ENCODE assay signal across 28 cellular contexts in genomic region chr3:191901746-191902145, GRCh38.
DNase-seq lines count a peak whose midpoint lies in the region; ATAC-seq, FAIRE-seq and TF ChIP-seq lines count a peak whose summit lies in the region.
"Had no signal": no experiment of that assay in that cellular context is flagged by ENCODE, and none has a peak within 500 bp of the region (broad histone marks: within the 10 kb centered on the region; RNA-seq: fewer than 3 reads in every experiment).

No MANE protein-coding gene starts in this region.

- no peaks in the 10 kb centered on the region for H3K4me1 Mint-ChIP-seq in activated T-helper 2 cell treated with anti-CD3 and anti-CD28 coated beads, Interferon-gamma antibody, Interleukin-2, Interleukin-4, amounts not matched to agents 10 μg/mL and 5 μg/mL and 100 μg/mL, durations not matched to agents 14 hours and 24 hours and 36 hours (ENCODE audit: low read depth)
- H3K4me1 Mint-ChIP-seq in Caco-2 (ENCODE audit: low read depth, unreplicated experiment) (no peaks in the 10 kb centered on the region), T-helper 17 cell (no peaks in the 10 kb centered on the region)
- H3K4me1 Mint-ChIP-seq: B cell; CD4-positive, alpha-beta memory T cell; memory B cell had no signal

- no peaks in the 10 kb centered on the region for H3K27me3 Mint-ChIP-seq in activated T-helper 2 cell treated with anti-CD3 and anti-CD28 coated beads, Interferon-gamma antibody, Interleukin-2, Interleukin-4, amounts not matched to agents 10 μg/mL and 5 μg/mL and 100 μg/mL, durations not matched to agents 14 hours and 24 hours and 36 hours (ENCODE audit: low read depth)
- H3K27me3 Mint-ChIP-seq in Caco-2 (ENCODE audit: insufficient read depth, unreplicated experiment) (no peaks in the 10 kb centered on the region), T-helper 17 cell (no peaks in the 10 kb centered on the region)
- H3K27me3 Mint-ChIP-seq: B cell; CD4-positive, alpha-beta memory T cell; memory B cell had no signal

- H3K9ac ChIP-seq in keratinocyte (ENCODE audit: control insufficient read depth, extremely low read depth, insufficient read depth, low read length), result no peak overlapping the region
- H3K9ac ChIP-seq: parathyroid adenoma had no signal

- H3K79me2 ChIP-seq in keratinocyte (ENCODE audit: control insufficient read depth, insufficient read depth, low read length), result no peaks in the 10 kb centered on the region
- H3K79me2 ChIP-seq: parathyroid adenoma had no signal

- peak overlapping the region; percentile 10 for H2AFZ ChIP-seq in keratinocyte (ENCODE audit: control insufficient read depth, low read length)
- H2AFZ ChIP-seq: parathyroid adenoma had no signal

- H3K9me3 ChIP-seq in keratinocyte (ENCODE audit: control insufficient read depth, low read depth, low read length), result no peaks in the 10 kb centered on the region
- no peaks in the 10 kb centered on the region for H3K9me3 ChIP-seq in Caco-2
- no peaks in the 10 kb centered on the region for H3K9me3 ChIP-seq in T-helper 17 cell (ENCODE audit: control insufficient read depth, low read length, poor library complexity, severe bottlenecking)
- H3K9me3 ChIP-seq: body of pancreas, stomach, thyroid gland had no signal

- CTCF ChIA-PET in Caco-2 (lab: Charles Lee), result no interaction called here

- dilution Hi-C loops in keratinocyte (cut with MboI; ENCODE audit: extremely low pct_ligation_motif_present, low sequenced_read_pairs), result no loop called here

- no peak overlapping the region for H3K27ac ChIP-seq in keratinocyte (ENCODE audit: control insufficient read depth, insufficient read depth, low read length)
- H3K27ac ChIP-seq: body of pancreas, parathyroid adenoma, SK-N-MC, stomach, thyroid gland had no signal

- TF ChIP-seq RAD21 in Ishikawa (IDR thresholded peaks at IDR 0.05; ENCODE audit: low read depth), result no peak

- TF ChIP-seq CTCF in keratinocyte (optimal IDR thresholded peaks at IDR 0.05 in 1 of 3, IDR thresholded peaks at IDR 0.05 in 1 of 3, conservative IDR thresholded peaks at IDR 0.05 in 1 of 3; ENCODE audit: extremely low read depth in 1 of 3, insufficient read depth in 2 of 3, low read length in 3 of 3) (no peak), Caco-2 (IDR thresholded peaks at IDR 0.05; ENCODE audit: insufficient read depth in 1 of 2, low read depth in 1 of 2, low read length in 1 of 2, severe bottlenecking in 1 of 2, unreplicated experiment in 1 of 2) (no peak)

- no peaks in the 10 kb centered on the region for H3K9me1 ChIP-seq in keratinocyte (ENCODE audit: control insufficient read depth, extremely low read depth, insufficient read depth, low read length)

- no peaks in the 10 kb centered on the region for H3K36me3 Mint-ChIP-seq in activated T-helper 2 cell treated with anti-CD3 and anti-CD28 coated beads, Interferon-gamma antibody, Interleukin-2, Interleukin-4, amounts not matched to agents 10 μg/mL and 5 μg/mL and 100 μg/mL, durations not matched to agents 14 hours and 24 hours and 36 hours (ENCODE audit: low read depth)
- H3K36me3 Mint-ChIP-seq in Caco-2 (ENCODE audit: insufficient read depth, unreplicated experiment) (no peaks in the 10 kb centered on the region), T-helper 17 cell (ENCODE audit: low read depth) (no peaks in the 10 kb centered on the region)
- H3K36me3 Mint-ChIP-seq: CD4-positive, alpha-beta memory T cell; memory B cell had no signal

- intact Hi-C loops in activated T-helper 2 cell treated with anti-CD3 and anti-CD28 coated beads, Interferon-gamma antibody, Interleukin-2, Interleukin-4, amounts not matched to agents 10 μg/mL and 5 μg/mL and 100 μg/mL, durations not matched to agents 14 hours and 24 hours and 36 hours (cut with micrococcal nuclease), result no loop called here
- intact Hi-C loops in Caco-2 (cut with micrococcal nuclease; ENCODE audit: unreplicated experiment), result no loop called here

- no peaks in the 10 kb centered on the region for H3K36me3 ChIP-seq in keratinocyte (ENCODE audit: control insufficient read depth in 2 of 2, extremely low read depth in 1 of 2, insufficient read depth in 2 of 2, low read length in 2 of 2)
- H3K36me3 ChIP-seq in Caco-2 (ENCODE audit: control insufficient read depth, insufficient read depth, low read length), result no peaks in the 10 kb centered on the region
- H3K36me3 ChIP-seq: stomach, thyroid gland had no signal

- no peak overlapping the region for H3K4me3 Mint-ChIP-seq in activated T-helper 2 cell treated with anti-CD3 and anti-CD28 coated beads, Interferon-gamma antibody, Interleukin-2, Interleukin-4, amounts not matched to agents 10 μg/mL and 5 μg/mL and 100 μg/mL, durations not matched to agents 14 hours and 24 hours and 36 hours (ENCODE audit: low read depth)
- H3K4me3 Mint-ChIP-seq in Caco-2 (ENCODE audit: unreplicated experiment), result no peak overlapping the region
- H3K4me3 Mint-ChIP-seq in T-helper 17 cell, result no peak overlapping the region
- H3K4me3 Mint-ChIP-seq: activated T-cell treated with anti-CD3 and anti-CD28 coated beads, Interleukin-2, amount 50 U/mL, for 72 hours; B cell; CD4-positive, alpha-beta memory T cell; memory B cell had no signal

- no TSS peak for BruUV-seq in Caco-2 (replicated peaks; lab: Mats Ljungman, UMichigan)

- ATAC-seq in T-helper 17 cell, result no peak
- ATAC-seq: activated T-cell treated with anti-CD3 and anti-CD28 coated beads, Interleukin-2, amount 50 U/mL, for 72 hours; body of pancreas; left lobe of liver; right cardiac atrium had no signal

- in situ Hi-C loops in Caki2 (cut with HindIII; ENCODE audit: low pct_unique_long_range_greater_than_20kb, low sequenced_read_pairs), result no loop called here

- H3K4me2 ChIP-seq in keratinocyte (ENCODE audit: control insufficient read depth, extremely low read depth, insufficient read depth, low read depth, low read length), result no peak overlapping the region

- H4K20me1 ChIP-seq in keratinocyte (ENCODE audit: control insufficient read depth, extremely low read depth, insufficient read depth, low read length), result no peaks in the 10 kb centered on the region

- FAIRE-seq in keratinocyte (lab: Jason Lieb, UNC), result no peak
- FAIRE-seq: GM12891, TTC549 had no signal

- no peak overlapping the region for H3K4me3 ChIP-seq in keratinocyte (ENCODE audit: control insufficient read depth in 2 of 3, extremely low read depth in 1 of 3, insufficient read depth in 2 of 3, low read depth in 1 of 3, low read length in 3 of 3)
- no peak overlapping the region for H3K4me3 ChIP-seq in Caco-2 (ENCODE audit: low read depth, low read length)
- H3K4me3 ChIP-seq: body of pancreas, SK-N-MC, stomach, thyroid gland had no signal

- peak; percentile 23 for DNase-seq in Caki2 (ENCODE audit: low read depth)
- peak; percentile 48 for DNase-seq in SW480 (ENCODE audit: low spot score)
- no peak for DNase-seq in keratinocyte (ENCODE audit: low read depth, low spot score)
- no peak for DNase-seq in activated T-helper 2 cell treated with anti-CD3 and anti-CD28 coated beads, Interferon-gamma antibody, Interleukin-2, Interleukin-4, amounts not matched to agents 10 μg/mL and 5 μg/mL and 100 μg/mL, durations not matched to agents 14 hours and 24 hours and 36 hours (ENCODE audit: low spot score)
- DNase-seq in Caco-2, result no peak
- DNase-seq in T-helper 17 cell, result no peak
- DNase-seq in occipital lobe (lab: John Stamatoyannopoulos, UW), result no peak
- DNase-seq: activated CD4-positive, alpha-beta T cell treated with anti-CD3 and anti-CD28 coated beads, Interleukin-2, amount 50 U/mL, for 4 hours; activated naive CD4-positive, alpha-beta T cell treated with Interleukin-2 at 50 U/mL for 16 hours; activated T-cell treated with anti-CD3 and anti-CD28 coated beads, Interleukin-2, amount 50 U/mL, for 72 hours; body of pancreas; CD4-positive, alpha-beta memory T cell; cerebellar nuclear complex; hypothalamus; IMR-90; NCI-H1092; NCI-H1694; right cardiac atrium; stomach; thyroid gland had no signal

- peaks cover 2% of the 10 kb centered on the region for H3K4me1 ChIP-seq in keratinocyte (ENCODE audit: control insufficient read depth, extremely low read depth, insufficient read depth, low read length)
- no peaks in the 10 kb centered on the region for H3K4me1 ChIP-seq in Caco-2
- H3K4me1 ChIP-seq: body of pancreas, parathyroid adenoma, stomach, thyroid gland had no signal

- no peaks in the 10 kb centered on the region for H3K9me3 Mint-ChIP-seq in activated T-helper 2 cell treated with anti-CD3 and anti-CD28 coated beads, Interferon-gamma antibody, Interleukin-2, Interleukin-4, amounts not matched to agents 10 μg/mL and 5 μg/mL and 100 μg/mL, durations not matched to agents 14 hours and 24 hours and 36 hours
- H3K9me3 Mint-ChIP-seq in Caco-2 (ENCODE audit: unreplicated experiment), result no peaks in the 10 kb centered on the region
- H3K9me3 Mint-ChIP-seq: activated T-cell treated with anti-CD3 and anti-CD28 coated beads, Interleukin-2, amount 50 U/mL, for 72 hours; CD4-positive, alpha-beta memory T cell; memory B cell had no signal

- H3K27ac Mint-ChIP-seq in activated T-helper 2 cell treated with anti-CD3 and anti-CD28 coated beads, Interferon-gamma antibody, Interleukin-2, Interleukin-4, amounts not matched to agents 10 μg/mL and 5 μg/mL and 100 μg/mL, durations not matched to agents 14 hours and 24 hours and 36 hours, result no peak overlapping the region
- no peak overlapping the region for H3K27ac Mint-ChIP-seq in Caco-2 (ENCODE audit: unreplicated experiment)
- no peak overlapping the region for H3K27ac Mint-ChIP-seq in T-helper 17 cell
- H3K27ac Mint-ChIP-seq: activated T-cell treated with anti-CD3 and anti-CD28 coated beads, Interleukin-2, amount 50 U/mL, for 72 hours; B cell; CD4-positive, alpha-beta memory T cell; memory B cell had no signal

- POLR2A ChIA-PET in Caco-2 (lab: Charles Lee), result no interaction called here

- H3K27me3 ChIP-seq in keratinocyte (ENCODE audit: control insufficient read depth, extremely low read depth, insufficient read depth, low read length) (no peaks in the 10 kb centered on the region), Caco-2 (replicated peaks; ENCODE audit: control insufficient read depth, insufficient read depth, low read length) (no peaks in the 10 kb centered on the region)
- H3K27me3 ChIP-seq: body of pancreas, stomach, thyroid gland had no signal

- no peak for TF ChIP-seq EP300 in Ishikawa (IDR thresholded peaks at IDR 0.05; ENCODE audit: borderline replicate concordance)

TF ChIP-seq in Ishikawa, 13 proteins besides CTCF, POLR2A, EP300 and RAD21 (continues in another document):
- no peak for TF ChIP-seq CREB1 (IDR thresholded peaks at IDR 0.05; ENCODE audit: low read depth)
- no peak for TF ChIP-seq FOXM1 (IDR thresholded peaks at IDR 0.05; ENCODE audit: borderline replicate concordance, low read depth)
- peak; percentile 83 for TF ChIP-seq TEAD4 (IDR thresholded peaks at IDR 0.05)
- no peak for TF ChIP-seq ZBTB7A (IDR thresholded peaks at IDR 0.05; ENCODE audit: low read depth)
- peak; percentile 30; the same call in 1 of the 2 replicates for TF ChIP-seq MAX (IDR thresholded peaks at IDR 0.05)
- TF ChIP-seq TAF1 (IDR thresholded peaks at IDR 0.05; ENCODE audit: low read depth), result no peak

Comparison
In these comparisons a context has a peak if more than half of its experiments do, and no peak if none do; other contexts are left out.
1. DNase-seq: peak in Caki2 (single experiment) and SW480 (single experiment); none in keratinocyte (single experiment), activated T-helper 2 cell treated with anti-CD3 and anti-CD28 coated beads, Interferon-gamma antibody, Interleukin-2, Interleukin-4, amounts not matched to agents 10 μg/mL and 5 μg/mL and 100 μg/mL, durations not matched to agents 14 hours and 24 hours and 36 hours (single experiment), Caco-2 (0 of 2), T-helper 17 cell (0 of 3) and occipital lobe (single experiment).